ENCODE assay signal across 8 cellular contexts in the genomic region with DNA sequence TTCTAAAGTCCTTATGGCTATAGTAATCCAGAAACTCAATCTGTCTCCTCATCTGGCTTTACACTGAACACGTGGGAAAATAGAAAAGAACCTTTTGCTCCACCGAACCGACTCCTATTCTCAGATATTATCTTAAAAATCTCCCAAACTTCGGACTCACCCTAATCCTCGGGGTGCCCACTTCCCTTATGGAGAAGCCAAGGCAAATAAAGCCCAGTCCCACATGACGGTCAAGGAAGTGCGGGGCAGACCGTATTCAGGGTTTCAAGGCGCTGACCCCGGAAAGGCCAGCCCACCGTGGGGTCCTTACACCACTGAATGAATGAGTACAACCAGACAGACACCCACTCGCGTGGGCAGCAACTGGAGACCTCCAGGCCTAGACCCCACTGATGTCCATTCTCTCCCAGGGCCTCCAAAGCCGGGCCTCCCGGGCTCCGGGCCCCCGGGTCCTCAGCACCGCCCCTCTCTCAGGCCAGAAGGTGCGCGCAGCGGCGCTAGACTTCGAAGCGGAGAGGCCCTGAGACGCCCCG. TPM values are rescaled to one million over a fixed set of nuclear protein-coding genes. Genes with fewer than 3 reads are reported as not detected.
A peak's percentile ranks its signal among the peaks of the same experiment; 100 is the strongest.
DNase-seq lines count a peak whose midpoint lies in the region; ATAC-seq, FAIRE-seq and TF ChIP-seq lines count a peak whose summit lies in the region.

No MANE protein-coding gene starts in this region.

- H3K9me3 ChIP-seq in gastroesophageal sphincter: no peaks in the 10 kb centered on the region

- TF ChIP-seq POLR2A in gastroesophageal sphincter (IDR thresholded peaks at IDR 0.05): no peak

- H3K36me3 ChIP-seq in gastroesophageal sphincter (peaks cover 0 to 28% of the 10 kb centered on the region in 2 donors), rectal smooth muscle tissue (ENCODE audit: control insufficient read depth, insufficient read depth, low read length) (peaks cover 2% of the 10 kb centered on the region)

- H3K9ac ChIP-seq in rectal smooth muscle tissue (ENCODE audit: low read length): peak overlapping the region; percentile 50

- ATAC-seq in HG03342 (IDR thresholded peaks at IDR 0.05; ENCODE audit: unreplicated experiment) (peak; percentile 37), gastroesophageal sphincter (peak; percentile 37)

- no peak for TF ChIP-seq CTCF in AG09309 (IDR thresholded peaks at IDR 0.05; ENCODE audit: control insufficient read depth, insufficient read depth, low read depth, low read length, missing control alignments)
- TF ChIP-seq CTCF in gastroesophageal sphincter (IDR thresholded peaks at IDR 0.05): peak in 1 of 4 experiments; percentile 37

- 0% methylated on average over 3 to 4 of the region's 26 CpGs for WGBS in gastroesophageal sphincter (ENCODE audit: low coverage in 1 of 2), 2 donors

- TF ChIP-seq EP300 in gastroesophageal sphincter (IDR thresholded peaks at IDR 0.05): no peak

- FAIRE-seq in GM19239 (lab: Jason Lieb, UNC) (peak; percentile 18), RCC 7860 (lab: Jason Lieb, UNC) (no peak)

- peak overlapping the region; percentile 96 to 99 (median 96) for H3K27ac ChIP-seq in gastroesophageal sphincter
- H3K27ac ChIP-seq in rectal smooth muscle tissue (ENCODE audit: low read depth, low read length): peak overlapping the region; percentile 97

- H3K4me3 ChIP-seq in AG09309 (ENCODE audit: control insufficient read depth, low read depth, low read length) (peak overlapping the region; percentile 67), gastroesophageal sphincter (peak overlapping the region; percentile 92 to 97), rectal smooth muscle tissue (ENCODE audit: low read length) (peak overlapping the region; percentile 74)

- H3K27me3 ChIP-seq in gastroesophageal sphincter: no peaks in the 10 kb centered on the region
- H3K27me3 ChIP-seq in rectal smooth muscle tissue (ENCODE audit: control insufficient read depth, insufficient read depth, low read length): no peaks in the 10 kb centered on the region

- peaks cover 0 to 49% (median 22%) of the 10 kb centered on the region in 3 donors for H3K4me1 ChIP-seq in gastroesophageal sphincter
- peaks cover 11% of the 10 kb centered on the region for H3K4me1 ChIP-seq in rectal smooth muscle tissue (ENCODE audit: control insufficient read depth, insufficient read depth, low read length)

- DNase-seq in AG09309 (ENCODE audit: low read depth): no peak
- no peak for DNase-seq in GM19239 (ENCODE audit: insufficient read length, low spot score)
- DNase-seq in T1000 (lab: John Stamatoyannopoulos, UW): peak; percentile 61
- DNase-seq in HCEC 1CT: no peak
- no peak for DNase-seq in RCC 7860 (ENCODE audit: low spot score)

RNA-seq across cellular contexts. Expression of gene NUP98, which starts 0.5 kb away (rescaled TPM):
- total RNA-seq in gastroesophageal sphincter: 100 to 1,000 TPM in 2 of 4 donors, 10 to 100 TPM in 2; 72.1 to 141 (median 103) TPM

RNA-seq across cellular contexts. Expression of gene PGAP2, which starts 11.5 kb away (rescaled TPM):
- total RNA-seq in gastroesophageal sphincter: 10 to 100 TPM in 1 of 4 donors, 1 to 10 TPM in 3; 4.2 to 12.0 (median 5.1) TPM

RNA-seq across cellular contexts. Expression of gene RHOG, which starts 43.9 kb away (rescaled TPM):
- total RNA-seq in gastroesophageal sphincter: 10 to 100 TPM; 31.9 to 67.4 (median 52.2) TPM

RNA-seq across cellular contexts. Expression of gene STIM1, which starts 58.6 kb away (rescaled TPM):
- 100 to 1,000 TPM in 1 of 4 donors, 10 to 100 TPM in 3; 42.4 to 114 (median 72.8) TPM for total RNA-seq in gastroesophageal sphincter
